Comparison of ENCODE assay signal across 9 cellular contexts in genomic region chr1:150549496-150550221, GRCh38. TPM values are rescaled to one million over a fixed set of nuclear protein-coding genes. Genes with fewer than 3 reads are reported as not detected.
DNase-seq lines count a peak whose midpoint lies in the region; ATAC-seq, FAIRE-seq and TF ChIP-seq lines count a peak whose summit lies in the region.
"Had no signal": no experiment of that assay in that cellular context is flagged by ENCODE, and none has a peak within 500 bp of the region (broad histone marks: within the 10 kb centered on the region; RNA-seq: fewer than 3 reads in every experiment).

No MANE protein-coding gene starts in this region.

- no peaks in the 10 kb centered on the region for H3K79me2 ChIP-seq in GM12878 (ENCODE audit: control insufficient read depth, insufficient read depth, low read length)

- RAD21 ChIA-PET in GM12878 (lab: Charles Lee; ENCODE audit: unreplicated experiment) = no interaction called here

- H2AFZ ChIP-seq in GM12878 (ENCODE audit: control insufficient read depth, low read depth, low read length) = no peak overlapping the region

- no peak overlapping the region for H3K27ac ChIP-seq in HL-60 (replicated peaks)
- no peak overlapping the region for H3K27ac ChIP-seq in GM12878 (ENCODE audit: control insufficient read depth, insufficient read depth)
- peak overlapping the region; percentile 84 for H3K27ac ChIP-seq in stomach smooth muscle (ENCODE audit: low read length)

- intact Hi-C loops in GM12878 (cut with micrococcal nuclease; ENCODE audit: unreplicated experiment) = no loop called here

- DNase-seq in HL-60 (ENCODE audit: low read depth in 1 of 2, low spot score in 1 of 2) (no peak), GM12878 (ENCODE audit: low read depth, low spot score) (no peak), kidney tubule cell (ENCODE audit: low spot score) (peak; percentile 32), cortex of kidney (lab: John Stamatoyannopoulos, UW) (no peak), NCI-H2107 (lab: John Stamatoyannopoulos, UW) (no peak), SHP77 (lab: John Stamatoyannopoulos, UW) (no peak)

- SMC1A ChIA-PET in GM12878 (lab: Charles Lee; ENCODE audit: uncharacterized antibody, unreplicated experiment) = no interaction called here

- CTCF ChIA-PET in GM12878 (lab: Yijun Ruan, JAX) = interaction anchor here (2.4 to 2.9 kb wide), 2 partner anchors 11 to 18 kb away, joined by 8 to 14 read pairs; no protein-coding TSS in a partner anchor

- TF ChIP-seq RAD21 in GM12878 (IDR thresholded peaks at IDR 0.05; ENCODE audit: insufficient read depth, low read depth, low read length) = no peak

- ATAC-seq in GM12878 (no peak), GM18858 (IDR thresholded peaks at IDR 0.05; ENCODE audit: unreplicated experiment) (no peak)

- in situ Hi-C loops in GM12878 (cut with MboI) = no loop called here

- H3K27me3 ChIP-seq in HL-60 (ENCODE audit: insufficient read depth, poor library complexity, severe bottlenecking) (no peaks in the 10 kb centered on the region), GM12878 (replicated peaks in 1 of 2; ENCODE audit: control insufficient read depth in 2 of 2, insufficient read depth in 2 of 2, low read length in 1 of 2) (no peaks in the 10 kb centered on the region; a peak in 1 of 4 replicates), stomach smooth muscle (ENCODE audit: control insufficient read depth in 1 of 2, insufficient read depth in 2 of 2, low read length in 2 of 2) (no peaks in the 10 kb centered on the region)

- H3K4me3 ChIP-seq in HL-60 (replicated peaks; ENCODE audit: insufficient read depth, low read length) (peak overlapping the region; percentile 50; the same call in 1 of the 2 replicates), GM12878 (no peak overlapping the region), stomach smooth muscle (ENCODE audit: low read length in 2 of 2) (peak overlapping the region; percentile 58 to 75)

- no peaks in the 10 kb centered on the region for H4K20me1 ChIP-seq in GM12878 (ENCODE audit: control insufficient read depth, insufficient read depth)

- H3K4me1 ChIP-seq in GM12878 (ENCODE audit: control insufficient read depth, insufficient read depth, low read length) (peaks cover 3% of the 10 kb centered on the region; the same call in 1 of the 2 replicates), stomach smooth muscle (ENCODE audit: control insufficient read depth, insufficient read depth, low read length) (peaks cover 42% of the 10 kb centered on the region)

- H3K36me3 ChIP-seq in GM12878 (ENCODE audit: control insufficient read depth in 2 of 2, insufficient read depth in 2 of 2, low read length in 1 of 2) (no peaks in the 10 kb centered on the region), stomach smooth muscle (ENCODE audit: control insufficient read depth in 2 of 2, insufficient read depth in 2 of 2, low read length in 2 of 2) (peaks cover 0 to 4% of the 10 kb centered on the region in 2 donors)

- no peak for TF ChIP-seq EP300 in GM12878 (IDR thresholded peaks at IDR 0.05; ENCODE audit: borderline replicate concordance in 1 of 2, control insufficient read depth in 1 of 2, low read depth in 2 of 2, low read length in 2 of 2)

- TF ChIP-seq POLR2A in GM12878 (IDR thresholded peaks at IDR 0.05; ENCODE audit: low read depth, low read length) = no peak

- no peak for FAIRE-seq in GM12878 (lab: Jason Lieb, UNC)

- TF ChIP-seq CTCF in HL-60 (IDR thresholded peaks at IDR 0.05; ENCODE audit: insufficient read depth, low read length) (no peak), GM12878 (IDR thresholded peaks at IDR 0.05 in 2 of 3, conservative IDR thresholded peaks at IDR 0.05 in 1 of 3; ENCODE audit: control insufficient read depth in 2 of 3, extremely low read depth in 1 of 3, insufficient read depth in 1 of 3, low read depth in 3 of 3, low read length in 3 of 3) (no peak)

- H3K9me3 ChIP-seq in GM12878 (replicated peaks; ENCODE audit: control insufficient read depth, insufficient read depth, low read length) (no peaks in the 10 kb centered on the region), stomach smooth muscle (ENCODE audit: control insufficient read depth in 2 of 2, low read length in 2 of 2) (no peaks in the 10 kb centered on the region)

- POLR2A ChIA-PET in GM12878 (lab: Charles Lee) = interaction anchor here (0.5 to 0.9 kb wide), 2 partner anchors 71 to 98 kb away, joined by 3 read pairs; no protein-coding TSS in a partner anchor

- 0 out of 2 replicates have a peak overlapping the region, but pooled peaks have one; percentile 50 for H3K4me2 ChIP-seq in GM12878 (ENCODE audit: control insufficient read depth, insufficient read depth)

- WGBS in GM12878 (ENCODE audit: insufficient coverage, insufficient replicate concordance, low lambda C conversion rate, missing lambda C conversion rate) = 84% methylated on average over 19 of the region's 43 CpGs

- no peak overlapping the region for H3K9ac ChIP-seq in GM12878 (ENCODE audit: control insufficient read depth, insufficient read depth, low read length)
- peak overlapping the region; percentile 73 to 76 for H3K9ac ChIP-seq in stomach smooth muscle (ENCODE audit: low read length in 2 of 2)

- BruUV-seq in GM12878 (replicated peaks; lab: Mats Ljungman, UMichigan) = no TSS peak

RNA-seq across cellular contexts. Expression of gene ADAMTSL4, which starts 0.5 kb away (rescaled TPM):
- not detected in 2 replicates for total RNA-seq in GM12878 (2013; cell fraction: nucleolus; rRNA removed)
- total RNA-seq in GM12878 (2014; rRNA removed) (not detected in 2 replicates), GM12878 (2014; rRNA removed; fragmentation: Illumina TruSeq; extraction: Trizol) (not detected in 2 replicates), GM12878 (2021) (0.15 and 0.21 TPM in 2 replicates)
- 0.35 TPM for polyA plus RNA-seq in GM12878 (2011; ENCODE audit: low read depth)
- polyA plus RNA-seq in GM12878 (2011; rRNA removed) (not detected in 2 replicates), GM12878 (2014; fragmentation: Illumina TruSeq; extraction: Trizol) (not detected in 2 replicates), GM12878 (2014; fragmentation: Nextera tagmentation; extraction: Ambion mirVana) (under 1 TPM; 0.04 to 0.05 TPM), GM12878 (2014; rRNA removed) (not detected in 2 replicates), GM12878 (2016; fragmentation: Nextera tagmentation; extraction: Ambion mirVana) (under 1 TPM; 0.04 to 0.09 TPM)
- polyA plus RNA-seq in GM12878 (2011; cell fraction: cytosol; rRNA removed) = not detected in 2 replicates
- polyA plus RNA-seq in GM12878 (2011; cell fraction: nucleus; rRNA removed) = 0.06 and 0.15 TPM in 2 replicates
- polyA plus RNA-seq in GM12878 (2012) = 0.13 and 0.49 TPM in 2 replicates
- polyA minus RNA-seq in GM12878 (2011; rRNA and poly(A)+ RNA removed) = 0.07 TPM in 1 of 2 replicates, not detected in the other
- polyA minus RNA-seq in GM12878 (2011; cell fraction: cytosol; rRNA and poly(A)+ RNA removed) = not detected in 2 replicates
- not detected in 2 replicates for polyA minus RNA-seq in GM12878 (2011; cell fraction: nucleus; rRNA and poly(A)+ RNA removed)

RNA-seq across cellular contexts. Expression of gene MCL1, which starts 29.8 kb away (rescaled TPM):
- total RNA-seq in GM12878 (2013; cell fraction: nucleolus; rRNA removed) = 113 and 120 TPM in 2 replicates
- total RNA-seq in GM12878 (2014; rRNA removed) (92.5 and 101 TPM in 2 replicates), GM12878 (2014; rRNA removed; fragmentation: Illumina TruSeq; extraction: Trizol) (99.4 and 99.6 TPM in 2 replicates), GM12878 (2021) (142 and 148 TPM in 2 replicates)
- polyA plus RNA-seq in GM12878 (2011; ENCODE audit: low read depth) = 89.1 TPM
- polyA plus RNA-seq in GM12878 (2011; rRNA removed) (102 and 141 TPM in 2 replicates), GM12878 (2014; fragmentation: Illumina TruSeq; extraction: Trizol) (109 and 133 TPM in 2 replicates), GM12878 (2014; fragmentation: Nextera tagmentation; extraction: Ambion mirVana) (10 to 100 TPM; 18.1 to 25.5 TPM), GM12878 (2014; rRNA removed) (74.7 and 80.2 TPM in 2 replicates), GM12878 (2016; fragmentation: Nextera tagmentation; extraction: Ambion mirVana) (10 to 100 TPM; 52.6 to 60.3 TPM)
- polyA plus RNA-seq in GM12878 (2011; cell fraction: cytosol; rRNA removed) = 47.3 and 50.1 TPM in 2 replicates
- 96.0 and 105 TPM in 2 replicates for polyA plus RNA-seq in GM12878 (2011; cell fraction: nucleus; rRNA removed)
- 124 and 128 TPM in 2 replicates for polyA plus RNA-seq in GM12878 (2012)
- polyA minus RNA-seq in GM12878 (2011; rRNA and poly(A)+ RNA removed) = 86.6 and 103 TPM in 2 replicates
- polyA minus RNA-seq in GM12878 (2011; cell fraction: cytosol; rRNA and poly(A)+ RNA removed) = 37.0 and 38.8 TPM in 2 replicates
- polyA minus RNA-seq in GM12878 (2011; cell fraction: nucleus; rRNA and poly(A)+ RNA removed) = 89.3 and 122 TPM in 2 replicates

RNA-seq across cellular contexts. Expression of gene FALEC, which starts 34.1 kb away (rescaled TPM):
- total RNA-seq in GM12878 (2013; cell fraction: nucleolus; rRNA removed) = not detected in 2 replicates
- total RNA-seq in GM12878 (2014; rRNA removed) (not detected in 2 replicates), GM12878 (2014; rRNA removed; fragmentation: Illumina TruSeq; extraction: Trizol) (0.31 and 0.37 TPM in 2 replicates), GM12878 (2021) (0.41 TPM in 1 of 2 replicates, not detected in the other)
- polyA plus RNA-seq in GM12878 (2011; ENCODE audit: low read depth) = not detected
- polyA plus RNA-seq in GM12878 (2011; rRNA removed) (0.27 TPM in 1 of 2 replicates, not detected in the other), GM12878 (2014; fragmentation: Illumina TruSeq; extraction: Trizol) (0.40 TPM in 1 of 2 replicates, not detected in the other), GM12878 (2014; fragmentation: Nextera tagmentation; extraction: Ambion mirVana) (under 1 TPM in 1 of 2 experiments, not detected in 1; 0.21 TPM), GM12878 (2014; rRNA removed) (not detected in 2 replicates), GM12878 (2016; fragmentation: Nextera tagmentation; extraction: Ambion mirVana) (under 1 TPM; 0.32 to 0.71 TPM)
- polyA plus RNA-seq in GM12878 (2011; cell fraction: cytosol; rRNA removed) = not detected in 2 replicates
- polyA plus RNA-seq in GM12878 (2011; cell fraction: nucleus; rRNA removed) = 0.27 TPM in 1 of 2 replicates, not detected in the other
- polyA plus RNA-seq in GM12878 (2012) = not detected in 2 replicates
- not detected in 2 replicates for polyA minus RNA-seq in GM12878 (2011; rRNA and poly(A)+ RNA removed)
- polyA minus RNA-seq in GM12878 (2011; cell fraction: cytosol; rRNA and poly(A)+ RNA removed) = not detected in 2 replicates
- 0.60 and 1.2 TPM in 2 replicates for polyA minus RNA-seq in GM12878 (2011; cell fraction: nucleus; rRNA and poly(A)+ RNA removed)
- total RNA-seq: SK-MEL-5 had no signal

RNA-seq across cellular contexts. Expression of gene ECM1, which starts 41.8 kb away (rescaled TPM):
- 2.4 and 3.7 TPM in 2 replicates for total RNA-seq in GM12878 (2013; cell fraction: nucleolus; rRNA removed)
- total RNA-seq in GM12878 (2014; rRNA removed) = 0.22 and 0.34 TPM in 2 replicates
- 0.28 and 0.36 TPM in 2 replicates for total RNA-seq in GM12878 (2014; rRNA removed; fragmentation: Illumina TruSeq; extraction: Trizol)
- 1.0 and 1.3 TPM in 2 replicates for total RNA-seq in GM12878 (2021)
- 0.37 TPM for polyA plus RNA-seq in GM12878 (2011; ENCODE audit: low read depth)
- 0.55 and 1.0 TPM in 2 replicates for polyA plus RNA-seq in GM12878 (2011; rRNA removed)
- polyA plus RNA-seq in GM12878 (2011; cell fraction: cytosol; rRNA removed) = 0.69 and 0.95 TPM in 2 replicates
- polyA plus RNA-seq in GM12878 (2011; cell fraction: nucleus; rRNA removed) = 8.4 and 8.6 TPM in 2 replicates
- 0.89 and 1.00 TPM in 2 replicates for polyA plus RNA-seq in GM12878 (2012)
- polyA plus RNA-seq in GM12878 (2014; fragmentation: Illumina TruSeq; extraction: Trizol) = 0.84 and 1.1 TPM in 2 replicates
- polyA plus RNA-seq in GM12878 (2014; fragmentation: Nextera tagmentation; extraction: Ambion mirVana) = under 1 TPM; 0.06 to 0.35 TPM
- polyA plus RNA-seq in GM12878 (2014; rRNA removed) = 0.55 and 0.91 TPM in 2 replicates
- 1 to 10 TPM in 1 of 2 experiments, under 1 TPM in 1; 0.66 to 1.1 TPM for polyA plus RNA-seq in GM12878 (2016; fragmentation: Nextera tagmentation; extraction: Ambion mirVana)
- 0.51 and 1.3 TPM in 2 replicates for polyA minus RNA-seq in GM12878 (2011; rRNA and poly(A)+ RNA removed)
- 0.31 TPM in 1 of 2 replicates, not detected in the other for polyA minus RNA-seq in GM12878 (2011; cell fraction: cytosol; rRNA and poly(A)+ RNA removed)
- polyA minus RNA-seq in GM12878 (2011; cell fraction: nucleus; rRNA and poly(A)+ RNA removed) = 1.3 and 1.5 TPM in 2 replicates
